ENCODE assay signal across 9 cellular contexts in the genomic region with DNA sequence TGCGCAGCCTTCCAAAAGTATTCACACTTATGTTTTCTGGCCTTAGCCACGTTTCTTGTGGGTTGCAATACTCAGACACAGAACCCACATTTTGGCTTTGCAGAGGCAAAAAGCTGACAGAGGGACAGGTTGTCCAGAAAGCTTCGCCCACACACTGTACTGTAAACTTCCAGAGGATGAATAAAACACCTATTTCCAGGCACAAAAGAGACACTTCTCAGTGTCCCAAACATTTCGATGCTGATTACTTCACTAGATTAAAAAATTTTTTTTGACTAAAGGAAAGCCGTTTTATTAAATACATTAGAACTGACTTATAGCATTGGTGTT. TPM values are rescaled to one million over a fixed set of nuclear protein-coding genes. Genes with fewer than 3 reads are reported as not detected.
A peak's percentile ranks its signal among the peaks of the same experiment; 100 is the strongest.
DNase-seq lines count a peak whose midpoint lies in the region; FAIRE-seq and TF ChIP-seq lines count a peak whose summit lies in the region.
"Had no signal": no experiment of that assay in that cellular context is flagged by ENCODE, and none has a peak within 500 bp of the region (broad histone marks: within the 10 kb centered on the region; RNA-seq: fewer than 3 reads in every experiment).

No MANE protein-coding gene starts in this region.

- peak overlapping the region; percentile 70 for H3K4me2 ChIP-seq in BLaER1

- no peak overlapping the region for H3K4me3 ChIP-seq in BLaER1

- H3K27me3 Mint-ChIP-seq in HFFc6 (ENCODE audit: insufficient read depth) (no peaks in the 10 kb centered on the region), chondrocyte (ENCODE audit: low read depth) (no peaks in the 10 kb centered on the region), nephron (ENCODE audit: low read depth) (no peaks in the 10 kb centered on the region)

- FAIRE-seq in urothelium cell line (lab: Jason Lieb, UNC), result no peak

- no peaks in the 10 kb centered on the region for H3K9me3 ChIP-seq in BLaER1
- H3K9me3 ChIP-seq: gastroesophageal sphincter had no signal

- H3K9me3 Mint-ChIP-seq in HFFc6 (no peaks in the 10 kb centered on the region), chondrocyte (ENCODE audit: low read depth) (no peaks in the 10 kb centered on the region), nephron (no peaks in the 10 kb centered on the region)

- no peak overlapping the region for H3K27ac ChIP-seq in BLaER1
- H3K27ac ChIP-seq: gastroesophageal sphincter had no signal

- DNase-seq in HFFc6, result no peak
- DNase-seq in chondrocyte (ENCODE audit: low spot score), result no peak
- DNase-seq in urothelium cell line (ENCODE audit: low spot score), result no peak
- DNase-seq in NCI-H226, result no peak
- DNase-seq in NCI-H1105 treated with DMSO at 0.1 percent for 48 hours (lab: John Stamatoyannopoulos, UW), result no peak
- DNase-seq in DMS79 treated with DMSO at 0.1 percent for 48 hours (lab: John Stamatoyannopoulos, UW), result no peak

- peaks cover 16% of the 10 kb centered on the region for H3K4me1 Mint-ChIP-seq in HFFc6 (ENCODE audit: low read depth)
- H3K4me1 Mint-ChIP-seq in chondrocyte (ENCODE audit: low read depth), result peaks cover 17% of the 10 kb centered on the region
- peaks cover 19% of the 10 kb centered on the region for H3K4me1 Mint-ChIP-seq in nephron

- no peaks in the 10 kb centered on the region for H3K27me3 ChIP-seq in BLaER1
- H3K27me3 ChIP-seq: gastroesophageal sphincter had no signal

- no peak overlapping the region for H3K27ac Mint-ChIP-seq in HFFc6
- peak overlapping the region; percentile 32 for H3K27ac Mint-ChIP-seq in chondrocyte (ENCODE audit: unreplicated experiment)
- H3K27ac Mint-ChIP-seq in nephron, result peak overlapping the region; percentile 43 to 87 (median 86)

- H4K20me1 ChIP-seq in BLaER1, result no peaks in the 10 kb centered on the region

- TF ChIP-seq CTCF in HFFc6 (IDR thresholded peaks at IDR 0.05) (no peak; the same call in none of the 2 replicates), chondrocyte (IDR thresholded peaks at IDR 0.05) (peak; percentile 57), nephron (IDR thresholded peaks at IDR 0.05; ENCODE audit: unreplicated experiment in 3 of 3) (no peak)

- H3K36me3 ChIP-seq in BLaER1, result no peaks in the 10 kb centered on the region
- H3K36me3 ChIP-seq: gastroesophageal sphincter had no signal

- peak overlapping the region; percentile 73; the same call in 1 of the 2 replicates for H3K4me3 Mint-ChIP-seq in HFFc6
- H3K4me3 Mint-ChIP-seq in chondrocyte (ENCODE audit: unreplicated experiment), result no peak overlapping the region
- no peak overlapping the region for H3K4me3 Mint-ChIP-seq in nephron

- H3K36me3 Mint-ChIP-seq in HFFc6 (ENCODE audit: low read depth) (no peaks in the 10 kb centered on the region), chondrocyte (ENCODE audit: low read depth) (no peaks in the 10 kb centered on the region), nephron (ENCODE audit: low read depth) (no peaks in the 10 kb centered on the region)

- H3K9ac ChIP-seq in BLaER1, result no peak overlapping the region

- H3K4me1 ChIP-seq in BLaER1, result peaks cover 14% of the 10 kb centered on the region

RNA-seq across cellular contexts. Expression of a gene that starts 28.0 kb away (rescaled TPM):
- total RNA-seq in HFFc6 (2021; fragmentation: NEBNext Ultra II Directional; extraction: Animal tissue kit (Norgen Biotek cat#: 25700)), result 1 to 10 TPM; 6.4 to 9.6 (median 7.4) TPM
- 8.6 to 12.9 TPM (median 9.7 TPM) in 3 replicates for total RNA-seq in chondrocyte

RNA-seq across cellular contexts. Expression of a gene that starts 30.3 kb away (rescaled TPM):
- 10 to 100 TPM; 85.6 to 95.7 (median 92.3) TPM for total RNA-seq in HFFc6 (2021; fragmentation: NEBNext Ultra II Directional; extraction: Animal tissue kit (Norgen Biotek cat#: 25700))
- total RNA-seq in chondrocyte, result 80.5 to 97.7 TPM (median 84.7 TPM) in 3 replicates
